11 cellular contexts compared by ENCODE assay signal in the genomic region with DNA sequence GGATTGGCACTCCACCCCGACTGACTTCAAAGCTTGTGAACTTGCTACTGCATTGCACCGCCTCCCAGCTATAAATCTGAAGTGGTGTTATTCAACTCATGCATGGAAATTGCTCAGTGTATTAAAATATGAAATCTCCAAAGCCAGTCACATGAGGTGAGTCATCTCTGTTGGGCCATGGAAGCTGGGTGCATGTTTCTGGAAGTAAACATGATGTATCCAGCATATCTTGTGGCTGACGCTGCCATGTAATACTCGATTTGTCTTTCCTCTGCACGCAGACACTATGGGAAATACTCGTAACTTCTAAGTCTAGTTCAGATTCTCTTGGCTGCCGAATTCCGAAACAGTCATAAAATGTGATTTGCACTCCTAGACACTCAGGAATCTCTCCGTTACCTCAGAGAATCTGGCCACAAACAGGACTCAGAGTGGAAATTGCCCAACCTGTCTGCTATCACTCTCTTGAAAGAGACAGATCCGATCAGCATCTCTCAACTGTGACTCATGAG.
DNase-seq lines count a peak whose midpoint lies in the region; TF ChIP-seq lines count a peak whose summit lies in the region.
"Had no signal": no experiment of that assay in that cellular context is flagged by ENCODE, and none has a peak within 500 bp of the region (broad histone marks: within the 10 kb centered on the region; RNA-seq: fewer than 3 reads in every experiment).

No MANE protein-coding gene starts in this region.

- peaks cover 0 to 2% (median 1%) of the 10 kb centered on the region in 3 donors for H3K27me3 Mint-ChIP-seq in immature natural killer cell (ENCODE audit: low read depth in 3 of 3)
- H3K27me3 Mint-ChIP-seq: activated B cell treated with CpG ODN at 0.5 μM for 24 hours; activated naive CD4-positive, alpha-beta T cell treated with anti-CD3 and anti-CD28 coated beads, Interleukin-2, amount 50 U/mL, for 24 hours had no signal

- H3K27me3 ChIP-seq in MG63 (no peaks in the 10 kb centered on the region), smooth muscle cell (ENCODE audit: low read depth) (no peaks in the 10 kb centered on the region), adrenal gland (no peaks in the 10 kb centered on the region)

- H3K4me2 ChIP-seq in smooth muscle cell, result peak overlapping the region; percentile 34

- no peak for TF ChIP-seq POLR2A in adrenal gland (IDR thresholded peaks at IDR 0.05)

- H3K79me2 ChIP-seq in smooth muscle cell (ENCODE audit: low read depth), result no peaks in the 10 kb centered on the region

- H3K4me1 ChIP-seq in smooth muscle cell (ENCODE audit: low read depth), result peaks cover 9% of the 10 kb centered on the region
- H3K4me1 ChIP-seq in adrenal gland (replicated peaks in 1 of 2), result no peaks in the 10 kb centered on the region
- H3K4me1 ChIP-seq: prostate gland had no signal

- no peak overlapping the region for H3K4me3 Mint-ChIP-seq in immature natural killer cell
- H3K4me3 Mint-ChIP-seq: activated B cell treated with CpG ODN at 0.5 μM for 24 hours; activated naive CD4-positive, alpha-beta T cell treated with anti-CD3 and anti-CD28 coated beads, Interleukin-2, amount 50 U/mL, for 24 hours had no signal

- H3K36me3 ChIP-seq in MG63 (no peaks in the 10 kb centered on the region), smooth muscle cell (ENCODE audit: low read depth) (no peaks in the 10 kb centered on the region), adrenal gland (replicated peaks in 1 of 2) (no peaks in the 10 kb centered on the region)
- H3K36me3 ChIP-seq: prostate gland had no signal

- 33% methylated on average over 10 of the region's 10 CpGs for WGBS in smooth muscle cell (ENCODE audit: low lambda C conversion rate)
- 78 to 85% (median 84%) methylated on average over 10 of the region's 10 CpGs for WGBS in adrenal gland, 4 donors

- no peak overlapping the region for H3K27ac Mint-ChIP-seq in immature natural killer cell
- H3K27ac Mint-ChIP-seq: activated B cell treated with CpG ODN at 0.5 μM for 24 hours; activated naive CD4-positive, alpha-beta T cell treated with anti-CD3 and anti-CD28 coated beads, Interleukin-2, amount 50 U/mL, for 24 hours had no signal

- H2AFZ ChIP-seq in smooth muscle cell (ENCODE audit: low read depth), result no peak overlapping the region

- DNase-seq in ELF-1 (ENCODE audit: low read depth, low spot score), result peak; percentile 4
- DNase-seq in MG63, result peak; percentile 3
- DNase-seq in iris pigment epithelial cell (ENCODE audit: low read depth), result peak; percentile 83
- no peak for DNase-seq in smooth muscle cell (lab: John Stamatoyannopoulos, UW; ENCODE audit: unreplicated experiment)
- DNase-seq in adrenal gland, result no peak
- no peak for DNase-seq in immature natural killer cell
- DNase-seq in NCI-H510A treated with DMSO at 0.1 percent for 48 hours (lab: John Stamatoyannopoulos, UW), result no peak
- DNase-seq: activated B cell treated with CpG ODN at 0.5 μM for 24 hours; activated CD8-positive, alpha-beta memory T cell treated with anti-CD3 and anti-CD28 coated beads, Interleukin-2, amount 50 U/mL, for 4 hours had no signal

- H3K9me3 Mint-ChIP-seq in immature natural killer cell, result peaks cover 0 to 10% (median 6%) of the 10 kb centered on the region in 6 donors
- H3K9me3 Mint-ChIP-seq: activated B cell treated with CpG ODN at 0.5 μM for 24 hours; activated naive CD4-positive, alpha-beta T cell treated with anti-CD3 and anti-CD28 coated beads, Interleukin-2, amount 50 U/mL, for 24 hours had no signal

- intact Hi-C loops in adrenal gland (cut with DNase I), result no loop called here

- H3K9me3 ChIP-seq in MG63, result no peaks in the 10 kb centered on the region
- H3K9me3 ChIP-seq in smooth muscle cell (replicated peaks; ENCODE audit: low read depth), result no peaks in the 10 kb centered on the region
- H3K9me3 ChIP-seq in adrenal gland (replicated peaks in 1 of 3), result no peaks in the 10 kb centered on the region
- H3K9me3 ChIP-seq: prostate gland had no signal

- H3K9ac ChIP-seq in smooth muscle cell (ENCODE audit: low read depth), result peak overlapping the region; percentile 46

- H4K20me1 ChIP-seq in smooth muscle cell (ENCODE audit: low read depth), result no peaks in the 10 kb centered on the region

- H3K4me1 Mint-ChIP-seq in immature natural killer cell, result no peaks in the 10 kb centered on the region
- H3K4me1 Mint-ChIP-seq: activated B cell treated with CpG ODN at 0.5 μM for 24 hours; activated naive CD4-positive, alpha-beta T cell treated with anti-CD3 and anti-CD28 coated beads, Interleukin-2, amount 50 U/mL, for 24 hours had no signal

- TF ChIP-seq CTCF in smooth muscle cell (IDR thresholded peaks at IDR 0.05; ENCODE audit: borderline replicate concordance, insufficient read depth, poor library complexity, severe bottlenecking) (no peak), adrenal gland (IDR thresholded peaks at IDR 0.05) (no peak)

- H3K27ac ChIP-seq in smooth muscle cell (ENCODE audit: low read depth) (peak overlapping the region; percentile 90), adrenal gland (no peak overlapping the region)
- H3K27ac ChIP-seq: prostate gland had no signal

- H3F3A ChIP-seq in smooth muscle cell (ENCODE audit: low read depth), result peaks cover 4% of the 10 kb centered on the region

- no peaks in the 10 kb centered on the region for H3K36me3 Mint-ChIP-seq in immature natural killer cell
- H3K36me3 Mint-ChIP-seq: activated naive CD4-positive, alpha-beta T cell treated with anti-CD3 and anti-CD28 coated beads, Interleukin-2, amount 50 U/mL, for 24 hours had no signal

- no peak overlapping the region for H3K4me3 ChIP-seq in MG63
- H3K4me3 ChIP-seq in smooth muscle cell, result no peak overlapping the region
- H3K4me3 ChIP-seq in adrenal gland, result no peak overlapping the region
- H3K4me3 ChIP-seq: prostate gland had no signal

Comparison
In these comparisons a context has a peak if more than half of its experiments do, and no peak if none do; other contexts are left out.
1. DNase-seq: peak in ELF-1 (single experiment), MG63 (single experiment) and iris pigment epithelial cell (single experiment); none in smooth muscle cell (single experiment), adrenal gland (0 of 7), immature natural killer cell (0 of 3) and NCI-H510A treated with DMSO at 0.1 percent for 48 hours (single experiment).